Comparison of ENCODE assay signal across 17 cellular contexts in genomic region chr2:239882781-239883180, GRCh38.
DNase-seq lines count a peak whose midpoint lies in the region; ATAC-seq and TF ChIP-seq lines count a peak whose summit lies in the region.
"Had no signal": no experiment of that assay in that cellular context is flagged by ENCODE, and none has a peak within 500 bp of the region (broad histone marks: within the 10 kb centered on the region; RNA-seq: fewer than 3 reads in every experiment).

No MANE protein-coding gene starts in this region.

- no peak overlapping the region for H3K4me3 Mint-ChIP-seq in activated CD8-positive, alpha-beta memory T cell treated with anti-CD3 and anti-CD28 coated beads, Interleukin-2, amount 10 ng/mL, durations not matched to agents 7 days and 5 days
- H3K4me3 Mint-ChIP-seq in activated CD8-positive, alpha-beta T cell treated with anti-CD3 and anti-CD28 coated beads, Interleukin-2, amount 10 ng/mL, durations not matched to agents 7 days and 5 days: no peak overlapping the region
- H3K4me3 Mint-ChIP-seq: CD4-positive, CD25-positive, alpha-beta regulatory T cell had no signal

- no peak overlapping the region for H3K27ac Mint-ChIP-seq in activated CD8-positive, alpha-beta memory T cell treated with anti-CD3 and anti-CD28 coated beads, Interleukin-2, amount 10 ng/mL, durations not matched to agents 7 days and 5 days
- H3K27ac Mint-ChIP-seq in activated CD8-positive, alpha-beta T cell treated with anti-CD3 and anti-CD28 coated beads, Interleukin-2, amount 10 ng/mL, durations not matched to agents 7 days and 5 days: no peak overlapping the region

- peaks cover 24% of the 10 kb centered on the region for H3K27me3 Mint-ChIP-seq in activated CD8-positive, alpha-beta memory T cell treated with anti-CD3 and anti-CD28 coated beads, Interleukin-2, amount 10 ng/mL, durations not matched to agents 7 days and 5 days
- peaks cover 14% of the 10 kb centered on the region for H3K27me3 Mint-ChIP-seq in activated CD8-positive, alpha-beta T cell treated with anti-CD3 and anti-CD28 coated beads, Interleukin-2, amount 10 ng/mL, durations not matched to agents 7 days and 5 days (ENCODE audit: low read depth)

- intact Hi-C loops in upper lobe of right lung (cut with DNase I): no loop called here

- H3K27me3 ChIP-seq in Karpas-422 (ENCODE audit: low read length): no peaks in the 10 kb centered on the region; the same call in 1 of the 2 replicates
- H3K27me3 ChIP-seq in lung (ENCODE audit: control insufficient read depth, insufficient read depth): no peaks in the 10 kb centered on the region
- peaks cover 5% of the 10 kb centered on the region for H3K27me3 ChIP-seq in upper lobe of right lung
- H3K27me3 ChIP-seq: MG63, SJSA1 had no signal

- H3K4me2 ChIP-seq in Karpas-422 (ENCODE audit: low read depth, low read length, poor library complexity, severe bottlenecking): no peak overlapping the region

- H3K9ac ChIP-seq in Karpas-422 (ENCODE audit: low read length): no peak overlapping the region
- H3K9ac ChIP-seq: GM23248 had no signal

- no peaks in the 10 kb centered on the region for H4K20me1 ChIP-seq in Karpas-422 (ENCODE audit: insufficient read depth, low read depth, low read length)

- CTCF ChIA-PET in activated CD8-positive, alpha-beta memory T cell treated with anti-CD3 and anti-CD28 coated beads, Interleukin-2, amount 10 ng/mL, durations not matched to agents 7 days and 5 days (lab: Charles Lee): interaction anchor here (0.7 to 1.4 kb wide), 3 partner anchors 12 to 51 kb away, joined by 3 to 4 read pairs (median 3); no protein-coding TSS in a partner anchor
- CTCF ChIA-PET in activated CD8-positive, alpha-beta T cell treated with anti-CD3 and anti-CD28 coated beads, Interleukin-2, amount 10 ng/mL, durations not matched to agents 7 days and 5 days (lab: Charles Lee): interaction anchor here (0.6 to 0.8 kb wide), 2 partner anchors 8 to 18 kb away, joined by 3 read pairs; no protein-coding TSS in a partner anchor

- no peak overlapping the region for H3K27ac ChIP-seq in Karpas-422 (ENCODE audit: low read length)
- H3K27ac ChIP-seq in lung (ENCODE audit: low read depth in 1 of 2, low read length in 1 of 2): no peak overlapping the region
- no peak overlapping the region for H3K27ac ChIP-seq in upper lobe of right lung
- H3K27ac ChIP-seq: GM23248, SJSA1 had no signal

- H3K36me3 Mint-ChIP-seq in activated CD8-positive, alpha-beta memory T cell treated with anti-CD3 and anti-CD28 coated beads, Interleukin-2, amount 10 ng/mL, durations not matched to agents 7 days and 5 days: peaks cover 2% of the 10 kb centered on the region
- H3K36me3 Mint-ChIP-seq in activated CD8-positive, alpha-beta T cell treated with anti-CD3 and anti-CD28 coated beads, Interleukin-2, amount 10 ng/mL, durations not matched to agents 7 days and 5 days (ENCODE audit: low read depth): no peaks in the 10 kb centered on the region
- H3K36me3 Mint-ChIP-seq: CD4-positive, CD25-positive, alpha-beta regulatory T cell had no signal

- WGBS in lung, 2 donors: 78 to 83% methylated on average over 4 of the region's 4 CpGs

- H3K36me3 ChIP-seq in Karpas-422 (ENCODE audit: insufficient read depth, low read length): no peaks in the 10 kb centered on the region
- no peaks in the 10 kb centered on the region for H3K36me3 ChIP-seq in lung (ENCODE audit: control insufficient read depth in 2 of 2, insufficient read depth in 2 of 2, low read length in 2 of 2)
- H3K36me3 ChIP-seq in upper lobe of right lung: no peaks in the 10 kb centered on the region
- H3K36me3 ChIP-seq: MG63, SJSA1 had no signal

- peaks cover 10% of the 10 kb centered on the region for H3K9me3 Mint-ChIP-seq in activated CD8-positive, alpha-beta memory T cell treated with anti-CD3 and anti-CD28 coated beads, Interleukin-2, amount 10 ng/mL, durations not matched to agents 7 days and 5 days (ENCODE audit: low read depth)
- H3K9me3 Mint-ChIP-seq in activated CD8-positive, alpha-beta T cell treated with anti-CD3 and anti-CD28 coated beads, Interleukin-2, amount 10 ng/mL, durations not matched to agents 7 days and 5 days (ENCODE audit: insufficient read depth): peaks cover 21% of the 10 kb centered on the region

- POLR2A ChIA-PET in activated CD8-positive, alpha-beta T cell treated with anti-CD3 and anti-CD28 coated beads, Interleukin-2, amount 10 ng/mL, durations not matched to agents 7 days and 5 days (lab: Charles Lee): no interaction called here

- H3K4me1 ChIP-seq in Karpas-422 (ENCODE audit: low read length) (peaks cover 4% of the 10 kb centered on the region), lung (ENCODE audit: control insufficient read depth in 2 of 2, insufficient read depth in 2 of 2, low read length in 2 of 2) (peaks cover 0 to 5% of the 10 kb centered on the region in 2 donors), upper lobe of right lung (peaks cover 4% of the 10 kb centered on the region)
- H3K4me1 ChIP-seq: SJSA1 had no signal

- peak; percentile 8 for DNase-seq in activated CD8-positive, alpha-beta memory T cell treated with anti-CD3 and anti-CD28 coated beads, Interleukin-2, amount 50 U/mL, for 48 hours
- DNase-seq in activated CD8-positive, alpha-beta memory T cell treated with anti-CD3 and anti-CD28 coated beads, Interleukin-2, amount 10 ng/mL, durations not matched to agents 7 days and 5 days: no peak
- DNase-seq in Karpas-422: peak; percentile 25
- DNase-seq in lung (ENCODE audit: low spot score): peak; percentile 24
- peak; percentile 45 for DNase-seq in upper lobe of right lung
- DNase-seq in activated CD8-positive, alpha-beta T cell treated with anti-CD3 and anti-CD28 coated beads, Interleukin-2, amount 10 ng/mL, durations not matched to agents 7 days and 5 days: no peak
- DNase-seq in T-helper 1 cell: no peak
- DNase-seq: DMS153, MG63, NCI-H1105 treated with DMSO at 0.1 percent for 48 hours, NCI-H146, NCI-H446 treated with DMSO at 0.1 percent for 48 hours had no signal

- H3K79me2 ChIP-seq in Karpas-422 (ENCODE audit: low read length): no peaks in the 10 kb centered on the region

- no peaks in the 10 kb centered on the region for H3K4me1 Mint-ChIP-seq in activated CD8-positive, alpha-beta memory T cell treated with anti-CD3 and anti-CD28 coated beads, Interleukin-2, amount 10 ng/mL, durations not matched to agents 7 days and 5 days
- no peaks in the 10 kb centered on the region for H3K4me1 Mint-ChIP-seq in activated CD8-positive, alpha-beta T cell treated with anti-CD3 and anti-CD28 coated beads, Interleukin-2, amount 10 ng/mL, durations not matched to agents 7 days and 5 days (ENCODE audit: low read depth)

- H3K9me3 ChIP-seq in Karpas-422 (ENCODE audit: low read length) (0 out of 2 replicates have a peak, but pooled peaks cover 5% of the 10 kb centered on the region), lung (ENCODE audit: control insufficient read depth in 2 of 2, insufficient read depth in 1 of 2, low read length in 1 of 2) (peaks cover 0 to 10% of the 10 kb centered on the region in 2 donors), upper lobe of right lung (peaks cover 14% of the 10 kb centered on the region)

- TF ChIP-seq CTCF in lung (IDR thresholded peaks at IDR 0.05; ENCODE audit: control extremely low read depth, extremely low read depth): no peak
- TF ChIP-seq CTCF in upper lobe of right lung (IDR thresholded peaks at IDR 0.05): no peak

- H3K9me2 ChIP-seq in Karpas-422 (replicated peaks; ENCODE audit: insufficient read depth, low read length): no peaks in the 10 kb centered on the region

- no peak overlapping the region for H3K4me3 ChIP-seq in Karpas-422 (ENCODE audit: low read length)
- no peak overlapping the region for H3K4me3 ChIP-seq in lung
- H3K4me3 ChIP-seq in upper lobe of right lung: no peak overlapping the region
- H3K4me3 ChIP-seq: GM23248, K562, MG63, SJSA1 had no signal

- no peak for ATAC-seq in activated CD8-positive, alpha-beta memory T cell treated with anti-CD3 and anti-CD28 coated beads, Interleukin-2, amount 10 ng/mL, durations not matched to agents 7 days and 5 days
- no peak for ATAC-seq in lung (ENCODE audit: insufficient read depth, low FRiP score)
- ATAC-seq in upper lobe of right lung: no peak
- ATAC-seq in activated CD8-positive, alpha-beta T cell treated with anti-CD3 and anti-CD28 coated beads, Interleukin-2, amount 10 ng/mL, durations not matched to agents 7 days and 5 days: no peak
- ATAC-seq in GM19395 (IDR thresholded peaks at IDR 0.05; ENCODE audit: unreplicated experiment): no peak

- H2AFZ ChIP-seq in Karpas-422 (ENCODE audit: low read length): no peak overlapping the region
- H2AFZ ChIP-seq: GM23248 had no signal

Comparison
In these comparisons a context has a peak if more than half of its experiments do, and no peak if none do; other contexts are left out.
1. DNase-seq: peak in activated CD8-positive, alpha-beta memory T cell treated with anti-CD3 and anti-CD28 coated beads, Interleukin-2, amount 50 U/mL, for 48 hours (single experiment), Karpas-422 (single experiment), lung (single experiment) and upper lobe of right lung (single experiment); none in activated CD8-positive, alpha-beta memory T cell treated with anti-CD3 and anti-CD28 coated beads, Interleukin-2, amount 10 ng/mL, durations not matched to agents 7 days and 5 days (single experiment), activated CD8-positive, alpha-beta T cell treated with anti-CD3 and anti-CD28 coated beads, Interleukin-2, amount 10 ng/mL, durations not matched to agents 7 days and 5 days (single experiment) and T-helper 1 cell (0 of 5).